5 cellular contexts compared by ENCODE assay signal in the genomic region with DNA sequence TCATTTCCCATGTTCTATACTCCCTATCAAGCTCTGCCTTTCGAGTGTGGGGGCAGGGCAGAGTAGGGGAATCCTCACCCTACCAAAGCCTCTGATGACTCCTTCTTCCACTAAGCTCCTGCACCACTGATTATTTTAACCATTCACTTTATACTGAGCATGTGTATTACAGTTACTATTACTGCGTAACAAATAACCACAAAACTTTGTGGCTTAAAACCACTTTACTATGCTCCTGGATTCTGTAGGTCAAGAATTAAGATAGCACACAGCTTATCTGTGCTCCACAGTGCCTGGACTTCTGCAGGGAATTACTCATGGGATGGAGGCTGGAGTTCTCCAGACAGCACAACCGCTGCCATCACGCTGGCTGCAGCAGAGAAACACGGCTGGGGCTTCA.
"Had no signal": no experiment of that assay in that cellular context is flagged by ENCODE, and none has a peak within 500 bp of the region (broad histone marks: within the 10 kb centered on the region; RNA-seq: fewer than 3 reads in every experiment).

No MANE protein-coding gene starts in this region.

- H3K4me2 ChIP-seq: GM23338 had no signal

- H3K4me3 ChIP-seq: GM23338, K562 had no signal

- DNase-seq: H9, HCEC 1CT, IMR-90 had no signal

- ATAC-seq: GM23338 had no signal
